8 cellular contexts compared by ENCODE assay signal in genomic region chr3:111715911-111716523, GRCh38. TPM values are rescaled to one million over a fixed set of nuclear protein-coding genes. Genes with fewer than 3 reads are reported as not detected.
A peak's percentile ranks its signal among the peaks of the same experiment; 100 is the strongest.
DNase-seq lines count a peak whose midpoint lies in the region; ATAC-seq and TF ChIP-seq lines count a peak whose summit lies in the region.

No MANE protein-coding gene starts in this region.

- H3K36me3 ChIP-seq in BJ (ENCODE audit: control insufficient read depth, insufficient read depth, low read length): no peaks in the 10 kb centered on the region

- H3K27me3 ChIP-seq in BJ (ENCODE audit: control insufficient read depth, insufficient read depth, low read length): no peaks in the 10 kb centered on the region

- peak; percentile 17 for ATAC-seq in left lobe of liver
- ATAC-seq in HG02610 (IDR thresholded peaks at IDR 0.05; ENCODE audit: unreplicated experiment): no peak

- in situ Hi-C loops in GM13976 (cut with MboI; ENCODE audit: low sequenced_read_pairs, unreplicated experiment) (loop anchor here (5.0 kb wide), 1 partner anchor 256 kb away; no protein-coding TSS in a partner anchor), astrocyte of the cerebellum (cut with HindIII; ENCODE audit: low sequenced_read_pairs) (loop anchor here (25.0 kb wide), 1 partner anchor 246 kb away; no protein-coding TSS in a partner anchor)

- TF ChIP-seq CTCF in BJ (IDR thresholded peaks at IDR 0.05; ENCODE audit: insufficient read depth, low read depth, low read length): peak; percentile 68
- TF ChIP-seq CTCF in GM13976 (IDR thresholded peaks at IDR 0.05; ENCODE audit: borderline replicate concordance, control extremely low read depth, extremely low read depth, insufficient read depth, missing control alignments): peak; percentile 12
- TF ChIP-seq CTCF in astrocyte of the cerebellum (IDR thresholded peaks at IDR 0.05; ENCODE audit: low read depth, low read length, missing control alignments): peak; percentile 72

- H3K4me3 ChIP-seq in BJ (ENCODE audit: low read depth, low read length) (no peak overlapping the region), astrocyte of the cerebellum (ENCODE audit: low read depth, low read length) (no peak overlapping the region)

- POLR2A ChIA-PET in BJ (lab: Charles Lee): interaction anchor here (0.6 kb wide), 1 partner anchor 148 kb away, joined by 3 read pairs; no protein-coding TSS in a partner anchor

- CTCF ChIA-PET in BJ (lab: Yijun Ruan, JAX): interaction anchor here (0.7 to 11.2 kb wide), 37 partner anchors 9 to 345 kb away, joined by 3 to 190 read pairs (median 4); partner anchors contain the start of genes ABHD10 and PHLDB2

- no peak for DNase-seq in BJ (ENCODE audit: low read depth)
- peak; percentile 25 for DNase-seq in GM13976 (ENCODE audit: low spot score)
- peak; percentile 52 for DNase-seq in OCI-M1 (lab: John Stamatoyannopoulos, UW)
- no peak for DNase-seq in astrocyte of the cerebellum (ENCODE audit: low read depth)
- peak; percentile 54 for DNase-seq in left lobe of liver (ENCODE audit: low spot score)
- no peak for DNase-seq in middle frontal gyrus (ENCODE audit: extremely low spot score, low spot score)
- no peak for DNase-seq in medulla oblongata (ENCODE audit: extremely low spot score)

RNA-seq across cellular contexts. Expression of gene PLCXD2, which starts 41.5 kb away (rescaled TPM):
- 0.64 and 0.71 TPM in 2 replicates for polyA plus RNA-seq in BJ (2011; rRNA removed)
- polyA minus RNA-seq in BJ (2011; rRNA and poly(A)+ RNA removed): 1.5 and 1.7 TPM in 2 replicates
- 20.0 TPM for total RNA-seq in left lobe of liver

Comparison
In these comparisons a context has a peak if more than half of its experiments do, and no peak if none do; other contexts are left out.
1. DNase-seq: peak in GM13976 (single experiment), OCI-M1 (single experiment) and left lobe of liver (single experiment); none in BJ (single experiment), astrocyte of the cerebellum (single experiment), middle frontal gyrus (single experiment) and medulla oblongata (single experiment).
2. CTCF ChIP-seq: peak in every context shown above with its lines; median percentile 72 in astrocyte of the cerebellum; 68 in BJ; 12 in GM13976.